ENCODE assay signal across 9 cellular contexts in the genomic region with DNA sequence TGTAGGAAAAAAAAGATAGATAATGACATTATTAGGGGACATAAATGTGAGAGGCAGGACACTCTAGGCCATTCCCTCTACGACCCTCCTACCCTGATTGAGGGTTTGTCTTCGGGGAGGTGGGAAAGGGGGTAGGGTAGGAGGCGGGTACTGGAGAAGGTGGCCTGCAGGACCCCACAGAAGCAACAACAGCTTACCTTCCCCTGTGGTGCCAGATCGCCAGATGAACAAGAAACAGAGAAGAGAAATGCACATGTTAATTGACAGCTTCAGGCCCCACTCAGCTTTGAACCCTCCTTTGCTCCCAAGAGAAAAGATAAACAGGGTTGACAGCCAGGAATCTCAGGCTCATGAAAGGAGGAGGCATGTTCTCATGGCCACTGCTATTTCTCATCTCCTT. TPM values are rescaled to one million over a fixed set of nuclear protein-coding genes. Genes with fewer than 3 reads are reported as not detected.
DNase-seq lines count a peak whose midpoint lies in the region; ATAC-seq and TF ChIP-seq lines count a peak whose summit lies in the region.
"Had no signal": no experiment of that assay in that cellular context is flagged by ENCODE, and none has a peak within 500 bp of the region (broad histone marks: within the 10 kb centered on the region; RNA-seq: fewer than 3 reads in every experiment).

No MANE protein-coding gene starts in this region.

- ATAC-seq in PC-3 (no peak), HG03139 (IDR thresholded peaks at IDR 0.05; ENCODE audit: unreplicated experiment) (no peak)

- H3F3A ChIP-seq in smooth muscle cell (ENCODE audit: low read depth) = peaks cover 44% of the 10 kb centered on the region
- peaks cover 4% of the 10 kb centered on the region for H3F3A ChIP-seq in PC-3 (ENCODE audit: low read length, unreplicated experiment)

- H3K4me3 ChIP-seq in OCI-LY7 (ENCODE audit: low read depth, low read length, poor library complexity, severe bottlenecking) (no peak overlapping the region), smooth muscle cell (no peak overlapping the region), PC-3 (ENCODE audit: low read length) (no peak overlapping the region)

- no peak overlapping the region for H3K9ac ChIP-seq in smooth muscle cell (ENCODE audit: low read depth)
- no peak overlapping the region for H3K9ac ChIP-seq in PC-3 (ENCODE audit: low read length)

- no peaks in the 10 kb centered on the region for H3K9me2 ChIP-seq in OCI-LY7 (ENCODE audit: insufficient read depth, low read length)
- no peaks in the 10 kb centered on the region for H3K9me2 ChIP-seq in PC-3 (replicated peaks; ENCODE audit: low read length)

- no peaks in the 10 kb centered on the region for H3K9me3 ChIP-seq in OCI-LY7 (ENCODE audit: low read length)
- no peaks in the 10 kb centered on the region for H3K9me3 ChIP-seq in smooth muscle cell (replicated peaks; ENCODE audit: low read depth)
- no peaks in the 10 kb centered on the region for H3K9me3 ChIP-seq in PC-3 (ENCODE audit: low read length)

- H2AFZ ChIP-seq in OCI-LY7 (ENCODE audit: low read length) = no peak overlapping the region
- no peak overlapping the region for H2AFZ ChIP-seq in smooth muscle cell (ENCODE audit: low read depth)
- H2AFZ ChIP-seq in PC-3 (ENCODE audit: low read length) = no peak overlapping the region

- peaks cover 68% of the 10 kb centered on the region for H3K36me3 Mint-ChIP-seq in activated CD4-positive, alpha-beta T cell treated with anti-CD3 and anti-CD28 coated beads, Interleukin-2, amount 10 ng/mL, durations not matched to agents 24 days and 14 days (ENCODE audit: low read depth)
- H3K36me3 Mint-ChIP-seq in endothelial cell (ENCODE audit: low read depth, unreplicated experiment) = peaks cover 27% of the 10 kb centered on the region

- H3K27me3 ChIP-seq in smooth muscle cell (ENCODE audit: low read depth) = no peaks in the 10 kb centered on the region
- H3K27me3 ChIP-seq in PC-3 (ENCODE audit: low read length) = no peaks in the 10 kb centered on the region

- H3K4me1 ChIP-seq in OCI-LY7 (ENCODE audit: insufficient read depth, low read length, poor library complexity, severe bottlenecking) (peaks cover 63% of the 10 kb centered on the region), smooth muscle cell (ENCODE audit: low read depth) (peaks cover 30% of the 10 kb centered on the region), PC-3 (ENCODE audit: insufficient read depth, low read length) (peaks cover 25% of the 10 kb centered on the region)

- intact Hi-C loops in activated CD4-positive, alpha-beta T cell treated with anti-CD3 and anti-CD28 coated beads, Interleukin-2, amount 10 ng/mL, durations not matched to agents 24 days and 14 days (cut with micrococcal nuclease) = loop anchor here (1.0 to 2.0 kb wide), 3 partner anchors 21 to 51 kb away; partner anchors contain the start of genes C12orf57 and ENO2
- intact Hi-C loops in OCI-LY7 (cut with micrococcal nuclease; ENCODE audit: unreplicated experiment) (loop anchor here (1.0 kb wide), 2 partner anchors 21 to 43 kb away; partner anchors contain the start of gene C12orf57), PC-3 (cut with micrococcal nuclease) (loop anchor here (1.0 kb wide), 2 partner anchors 21 to 41 kb away; partner anchors contain the start of gene C12orf57)

- no peak for DNase-seq in activated CD4-positive, alpha-beta T cell treated with anti-CD3 and anti-CD28 coated beads, Interleukin-2, amount 10 ng/mL, durations not matched to agents 24 days and 14 days
- no peak for DNase-seq in activated CD4-positive, alpha-beta T cell treated with anti-CD3 and anti-CD28 coated beads, Interleukin-2, amount 50 U/mL, for 4 hours
- DNase-seq in OCI-LY7 (ENCODE audit: low spot score) (no peak), endothelial cell (ENCODE audit: low spot score) (no peak), smooth muscle cell (lab: John Stamatoyannopoulos, UW; ENCODE audit: unreplicated experiment) (no peak), PC-3 (no peak)
- DNase-seq in stimulated activated CD4-positive, alpha-beta T cell treated with anti-CD3 and anti-CD28 coated beads, Interleukin-2, amount 100 ng/mL, for 48 hours = no peak

- H3K27me3 Mint-ChIP-seq in activated CD4-positive, alpha-beta T cell treated with anti-CD3 and anti-CD28 coated beads, Interleukin-2, amount 10 ng/mL, durations not matched to agents 24 days and 14 days = no peaks in the 10 kb centered on the region
- H3K27me3 Mint-ChIP-seq in endothelial cell (ENCODE audit: unreplicated experiment) = peaks cover 14% of the 10 kb centered on the region

- no peak overlapping the region for H3K4me3 Mint-ChIP-seq in activated CD4-positive, alpha-beta T cell treated with anti-CD3 and anti-CD28 coated beads, Interleukin-2, amount 10 ng/mL, durations not matched to agents 24 days and 14 days
- peak overlapping the region; percentile 80 for H3K4me3 Mint-ChIP-seq in endothelial cell (ENCODE audit: unreplicated experiment)

- CTCF ChIA-PET in OCI-LY7 (lab: Charles Lee; ENCODE audit: unreplicated experiment) = no interaction called here
- CTCF ChIA-PET in PC-3 (lab: Charles Lee) = no interaction called here

- POLR2A ChIA-PET in OCI-LY7 (lab: Charles Lee) = interaction anchor here (1.4 to 3.8 kb wide), 2 partner anchors 11 to 20 kb away, joined by 3 to 55 read pairs; partner anchors contain the start of genes C12orf57 and RNU7-1
- POLR2A ChIA-PET in PC-3 (lab: Charles Lee; ENCODE audit: unreplicated experiment) = no interaction called here

- H3K79me2 ChIP-seq in OCI-LY7 (ENCODE audit: insufficient read depth, low read depth, low read length) (peaks cover 31% of the 10 kb centered on the region), smooth muscle cell (ENCODE audit: low read depth) (peaks cover 19% of the 10 kb centered on the region), PC-3 (ENCODE audit: low read length) (peaks cover 29% of the 10 kb centered on the region)

- TF ChIP-seq CTCF in OCI-LY7 (conservative IDR thresholded peaks at IDR 0.05; ENCODE audit: low read length) (no peak), endothelial cell (IDR thresholded peaks at IDR 0.05; ENCODE audit: unreplicated experiment) (no peak), smooth muscle cell (IDR thresholded peaks at IDR 0.05; ENCODE audit: borderline replicate concordance, insufficient read depth, poor library complexity, severe bottlenecking) (no peak), PC-3 (conservative IDR thresholded peaks at IDR 0.05; ENCODE audit: low read depth, low read length) (no peak)

- peak overlapping the region; percentile 94 for H3K27ac Mint-ChIP-seq in activated CD4-positive, alpha-beta T cell treated with anti-CD3 and anti-CD28 coated beads, Interleukin-2, amount 10 ng/mL, durations not matched to agents 24 days and 14 days
- H3K27ac Mint-ChIP-seq in endothelial cell (ENCODE audit: unreplicated experiment) = peak overlapping the region; percentile 36

- 82% methylated on average over 4 of the region's 4 CpGs for WGBS in smooth muscle cell (ENCODE audit: low lambda C conversion rate)

- H3K36me3 ChIP-seq in OCI-LY7 (ENCODE audit: insufficient read depth, low read length) = peaks cover 65% of the 10 kb centered on the region
- no peaks in the 10 kb centered on the region for H3K36me3 ChIP-seq in smooth muscle cell (ENCODE audit: low read depth)
- H3K36me3 ChIP-seq in PC-3 (ENCODE audit: low read depth, low read length) = peaks cover 41% of the 10 kb centered on the region

- no TSS peak for BruUV-seq in OCI-LY7 (replicated peaks; lab: Mats Ljungman, UMichigan)
- no TSS peak for BruUV-seq in PC-3 (replicated peaks; lab: Mats Ljungman, UMichigan)

- H3K4me1 Mint-ChIP-seq in activated CD4-positive, alpha-beta T cell treated with anti-CD3 and anti-CD28 coated beads, Interleukin-2, amount 10 ng/mL, durations not matched to agents 24 days and 14 days = peaks cover 45% of the 10 kb centered on the region
- H3K4me1 Mint-ChIP-seq in endothelial cell (ENCODE audit: unreplicated experiment) = peaks cover 40% of the 10 kb centered on the region

- H3K4me2 ChIP-seq in OCI-LY7 (ENCODE audit: low read length) = peak overlapping the region; percentile 10
- H3K4me2 ChIP-seq in smooth muscle cell = no peak overlapping the region
- no peak overlapping the region for H3K4me2 ChIP-seq in PC-3 (ENCODE audit: low read length)

- no peaks in the 10 kb centered on the region for H3K9me3 Mint-ChIP-seq in activated CD4-positive, alpha-beta T cell treated with anti-CD3 and anti-CD28 coated beads, Interleukin-2, amount 10 ng/mL, durations not matched to agents 24 days and 14 days
- H3K9me3 Mint-ChIP-seq in endothelial cell (ENCODE audit: unreplicated experiment) = no peaks in the 10 kb centered on the region

- H3K27ac ChIP-seq in OCI-LY7 (ENCODE audit: low read depth, low read length, poor library complexity, severe bottlenecking) (peak overlapping the region; percentile 64), smooth muscle cell (ENCODE audit: low read depth) (peak overlapping the region; percentile 96), PC-3 (ENCODE audit: low read length) (no peak overlapping the region)

- 0 out of 2 replicates have a peak, but pooled peaks cover 3% of the 10 kb centered on the region for H4K20me1 ChIP-seq in OCI-LY7 (ENCODE audit: insufficient read depth, low read length)
- peaks cover 5% of the 10 kb centered on the region for H4K20me1 ChIP-seq in smooth muscle cell (ENCODE audit: low read depth)
- no peaks in the 10 kb centered on the region for H4K20me1 ChIP-seq in PC-3 (ENCODE audit: low read length)

RNA-seq across cellular contexts. Expression of gene PHB2, which starts 4.8 kb away (rescaled TPM):
- total RNA-seq in activated CD4-positive, alpha-beta T cell treated with anti-CD3 and anti-CD28 coated beads, Interleukin-2, amount 10 ng/mL, durations not matched to agents 24 days and 14 days = 474 and 487 TPM in 2 replicates
- 330 and 358 TPM in 2 replicates for total RNA-seq in OCI-LY7 (2014; rRNA removed; shearing (Covaris generic))
- total RNA-seq in OCI-LY7 (2022) (379 and 412 TPM in 2 replicates), endothelial cell (ENCODE audit: unreplicated experiment) (288 TPM), smooth muscle cell (148 and 162 TPM in 2 replicates), PC-3 (2014; rRNA removed) (353 and 376 TPM in 2 replicates)
- polyA plus RNA-seq in smooth muscle cell = 139 and 155 TPM in 2 replicates

RNA-seq across cellular contexts. Expression of gene EMG1, which starts 5.0 kb away (rescaled TPM):
- total RNA-seq in activated CD4-positive, alpha-beta T cell treated with anti-CD3 and anti-CD28 coated beads, Interleukin-2, amount 10 ng/mL, durations not matched to agents 24 days and 14 days = 129 and 131 TPM in 2 replicates
- total RNA-seq in OCI-LY7 (2014; rRNA removed; shearing (Covaris generic)) = 60.4 and 61.7 TPM in 2 replicates
- 82.7 and 99.0 TPM in 2 replicates for total RNA-seq in OCI-LY7 (2022)
- total RNA-seq in endothelial cell (ENCODE audit: unreplicated experiment) = 37.3 TPM
- total RNA-seq in smooth muscle cell = 21.9 and 26.5 TPM in 2 replicates
- 54.4 and 62.0 TPM in 2 replicates for polyA plus RNA-seq in smooth muscle cell
- 40.7 and 44.3 TPM in 2 replicates for total RNA-seq in PC-3 (2014; rRNA removed)

RNA-seq across cellular contexts. Expression of gene PTPN6, which starts 14.6 kb away (rescaled TPM):
- 349 and 355 TPM in 2 replicates for total RNA-seq in activated CD4-positive, alpha-beta T cell treated with anti-CD3 and anti-CD28 coated beads, Interleukin-2, amount 10 ng/mL, durations not matched to agents 24 days and 14 days
- 37.1 and 42.9 TPM in 2 replicates for total RNA-seq in OCI-LY7 (2014; rRNA removed; shearing (Covaris generic))
- 110 and 116 TPM in 2 replicates for total RNA-seq in OCI-LY7 (2022)
- total RNA-seq in endothelial cell (ENCODE audit: unreplicated experiment) = 22.1 TPM
- 4.3 and 5.5 TPM in 2 replicates for total RNA-seq in smooth muscle cell
- 2.8 and 8.7 TPM in 2 replicates for polyA plus RNA-seq in smooth muscle cell
- total RNA-seq in PC-3 (2014; rRNA removed) = 22.5 and 28.4 TPM in 2 replicates

RNA-seq across cellular contexts. Expression of gene C12orf57, which starts 21.9 kb away (rescaled TPM):
- total RNA-seq in activated CD4-positive, alpha-beta T cell treated with anti-CD3 and anti-CD28 coated beads, Interleukin-2, amount 10 ng/mL, durations not matched to agents 24 days and 14 days = 168 and 174 TPM in 2 replicates
- 315 and 319 TPM in 2 replicates for total RNA-seq in OCI-LY7 (2014; rRNA removed; shearing (Covaris generic))
- total RNA-seq in OCI-LY7 (2022) (126 and 130 TPM in 2 replicates), endothelial cell (ENCODE audit: unreplicated experiment) (225 TPM), smooth muscle cell (433 and 494 TPM in 2 replicates), PC-3 (2014; rRNA removed) (125 and 130 TPM in 2 replicates)
- polyA plus RNA-seq in smooth muscle cell = 360 and 397 TPM in 2 replicates

RNA-seq across cellular contexts. Expression of gene RNU7-1, which starts 22.1 kb away (rescaled TPM):
- not detected in 2 replicates for total RNA-seq in activated CD4-positive, alpha-beta T cell treated with anti-CD3 and anti-CD28 coated beads, Interleukin-2, amount 10 ng/mL, durations not matched to agents 24 days and 14 days
- not detected in 2 replicates for total RNA-seq in OCI-LY7 (2014; rRNA removed; shearing (Covaris generic))
- total RNA-seq in OCI-LY7 (2022) (not detected in 2 replicates), endothelial cell (ENCODE audit: unreplicated experiment) (not detected), smooth muscle cell (not detected in 2 replicates), PC-3 (2014; rRNA removed) (not detected in 2 replicates)
- not detected in 2 replicates for polyA plus RNA-seq in smooth muscle cell
- total RNA-seq: Right ventricle myocardium inferior had no signal
